ENCODE assay signal across 6 cellular contexts in genomic region chr13:54682184-54682583, GRCh38.
"Had no signal": no experiment of that assay in that cellular context is flagged by ENCODE, and none has a peak within 500 bp of the region (broad histone marks: within the 10 kb centered on the region; RNA-seq: fewer than 3 reads in every experiment).

No MANE protein-coding gene starts in this region.

- H3K4me1 Mint-ChIP-seq: GM23338, H9 had no signal

- DNase-seq: H9, HCEC 1CT, IMR-90, KG1 had no signal

- H3K4me3 Mint-ChIP-seq: GM23338, H9 had no signal

- H3K27ac Mint-ChIP-seq: GM23338, H9 had no signal

- ATAC-seq: GM23338, K562 had no signal

- H3K4me3 ChIP-seq: GM23338, K562 had no signal
